ENCODE assay signal across 8 cellular contexts in genomic region chr6:16836186-16836981, GRCh38.
DNase-seq lines count a peak whose midpoint lies in the region; ATAC-seq, FAIRE-seq and TF ChIP-seq lines count a peak whose summit lies in the region.

No MANE protein-coding gene starts in this region.

- H2BK5ac ChIP-seq in neuronal stem cell (ENCODE audit: low read length) = no peak overlapping the region

- BruUV-seq in GM12878 (replicated peaks; lab: Mats Ljungman, UMichigan) = no TSS peak

- H3K27me3 ChIP-seq in GM12878 (replicated peaks in 1 of 2; ENCODE audit: control insufficient read depth in 2 of 2, insufficient read depth in 2 of 2, low read length in 1 of 2) = no peaks in the 10 kb centered on the region
- no peaks in the 10 kb centered on the region for H3K27me3 ChIP-seq in neuronal stem cell (ENCODE audit: control insufficient read depth in 3 of 3, insufficient read depth in 3 of 3, low read depth in 1 of 3, low read length in 3 of 3)

- no peak overlapping the region for H2BK15ac ChIP-seq in neuronal stem cell (ENCODE audit: low read length)

- H3K79me1 ChIP-seq in neuronal stem cell (ENCODE audit: low read depth, low read length) = no peaks in the 10 kb centered on the region

- intact Hi-C loops in GM12878 (cut with micrococcal nuclease; ENCODE audit: unreplicated experiment) = no loop called here

- WGBS in GM12878 (ENCODE audit: insufficient coverage, insufficient replicate concordance, low lambda C conversion rate, missing lambda C conversion rate) = 23% methylated on average over 8 of the region's 8 CpGs
- WGBS in neuronal stem cell (ENCODE audit: extremely low coverage in 2 of 2, insufficient read length in 2 of 2, insufficient replicate concordance in 1 of 2), 2 donors = no CpG with 5 or more reads among the region's 8 CpGs

- no peak overlapping the region for H3K4ac ChIP-seq in neuronal stem cell (ENCODE audit: low read length)

- DNase-seq in AG08395 (ENCODE audit: low spot score) (peak; percentile 31), GM12878 (ENCODE audit: low read depth, low spot score) (peak; percentile 77), neuronal stem cell (ENCODE audit: low spot score) (peak; percentile 49), SIG-M5 (lab: John Stamatoyannopoulos, UW) (no peak)
- no peak for DNase-seq in stimulated activated CD4-positive, alpha-beta T cell treated with anti-CD3 and anti-CD28 coated beads, Interleukin-1b, Interleukin-23, amount 100 ng/mL, for 48 hours
- no peak for DNase-seq in stimulated activated naive CD4-positive, alpha-beta T cell (lab: John Stamatoyannopoulos, UW)

- peak overlapping the region; percentile 57 for H3K27ac ChIP-seq in GM12878 (ENCODE audit: control insufficient read depth, insufficient read depth)
- peak overlapping the region; percentile 99 for H3K27ac ChIP-seq in neuronal stem cell (replicated peaks; ENCODE audit: low read length)

- H3K14ac ChIP-seq in neuronal stem cell (ENCODE audit: low read length) = no peak overlapping the region

- H2BK120ac ChIP-seq in neuronal stem cell (ENCODE audit: low read depth, low read length) = no peak overlapping the region

- CTCF ChIA-PET in GM12878 (lab: Yijun Ruan, JAX) = interaction anchor here (0.6 to 3.2 kb wide), 5 partner anchors 63 to 332 kb away, joined by 3 to 10 read pairs (median 3); no protein-coding TSS in a partner anchor

- H3K4me2 ChIP-seq in GM12878 (ENCODE audit: control insufficient read depth, insufficient read depth) = peak overlapping the region; percentile 81
- H3K4me2 ChIP-seq in neuronal stem cell (ENCODE audit: insufficient read depth, low read length, poor library complexity, severe bottlenecking) = no peak overlapping the region

- no peak overlapping the region for H4K8ac ChIP-seq in neuronal stem cell (ENCODE audit: low read depth, low read length)

- H3K18ac ChIP-seq in neuronal stem cell (ENCODE audit: low read length) = no peak overlapping the region

- peak; percentile 72 for FAIRE-seq in GM12878 (lab: Jason Lieb, UNC)

- H3K23ac ChIP-seq in neuronal stem cell (ENCODE audit: low read depth, low read length, poor library complexity) = no peak overlapping the region

- TF ChIP-seq POLR2A in GM12878 (IDR thresholded peaks at IDR 0.05; ENCODE audit: low read depth, low read length) = no peak

- H2AFZ ChIP-seq in GM12878 (ENCODE audit: control insufficient read depth, low read depth, low read length) (peak overlapping the region; percentile 82), neuronal stem cell (ENCODE audit: low read length) (peak overlapping the region; percentile 53)

- H3K4me3 ChIP-seq in GM12878 (peak overlapping the region; percentile 37; the same call in 1 of the 2 replicates), neuronal stem cell (ENCODE audit: low read length in 2 of 2) (no peak overlapping the region)

- TF ChIP-seq EP300 in GM12878 (IDR thresholded peaks at IDR 0.05; ENCODE audit: borderline replicate concordance in 1 of 2, control insufficient read depth in 1 of 2, low read depth in 2 of 2, low read length in 2 of 2) = peak; percentile 31 to 62; a peak in 3 of 4 replicates

- no peak for TF ChIP-seq CTCF in GM12878 (IDR thresholded peaks at IDR 0.05 in 2 of 3, conservative IDR thresholded peaks at IDR 0.05 in 1 of 3; ENCODE audit: control insufficient read depth in 2 of 3, extremely low read depth in 1 of 3, insufficient read depth in 1 of 3, low read depth in 3 of 3, low read length in 3 of 3)

- no peak overlapping the region for H4K91ac ChIP-seq in neuronal stem cell (ENCODE audit: low read depth, low read length, poor library complexity)

- SMC1A ChIA-PET in GM12878 (lab: Charles Lee; ENCODE audit: uncharacterized antibody, unreplicated experiment) = interaction anchor here (0.6 to 1.8 kb wide), 17 partner anchors 9 to 73 kb away, joined by 3 to 9 read pairs (median 3); no protein-coding TSS in a partner anchor

- ATAC-seq in GM19025 (IDR thresholded peaks at IDR 0.05; ENCODE audit: low read depth, unreplicated experiment) = peak; percentile 71
- ATAC-seq in HG03097 (IDR thresholded peaks at IDR 0.05; ENCODE audit: low FRiP score, unreplicated experiment) = peak; percentile 87
- peak; percentile 80 for ATAC-seq in GM12878

- H3K36me3 ChIP-seq in GM12878 (ENCODE audit: control insufficient read depth in 2 of 2, insufficient read depth in 2 of 2, low read length in 1 of 2) (no peaks in the 10 kb centered on the region), neuronal stem cell (replicated peaks in 1 of 2; ENCODE audit: control insufficient read depth in 2 of 2, insufficient read depth in 2 of 2, low read length in 2 of 2) (no peaks in the 10 kb centered on the region)

- no peaks in the 10 kb centered on the region for H3K79me2 ChIP-seq in GM12878 (ENCODE audit: control insufficient read depth, insufficient read depth, low read length)

- no peak overlapping the region for H2BK12ac ChIP-seq in neuronal stem cell (ENCODE audit: low read length)

- in situ Hi-C loops in GM12878 (cut with MboI) = no loop called here

- no peaks in the 10 kb centered on the region for H4K20me1 ChIP-seq in GM12878 (ENCODE audit: control insufficient read depth, insufficient read depth)

- H3K9ac ChIP-seq in GM12878 (ENCODE audit: control insufficient read depth, insufficient read depth, low read length) (peak overlapping the region; percentile 35), neuronal stem cell (ENCODE audit: low read depth, low read length, poor library complexity) (no peak overlapping the region)

- H3K9me3 ChIP-seq in GM12878 (replicated peaks; ENCODE audit: control insufficient read depth, insufficient read depth, low read length) (no peaks in the 10 kb centered on the region), neuronal stem cell (replicated peaks in 1 of 2; ENCODE audit: control insufficient read depth in 2 of 2, insufficient read depth in 1 of 2, low read depth in 1 of 2, low read length in 2 of 2) (no peaks in the 10 kb centered on the region)

- no peak for TF ChIP-seq RAD21 in GM12878 (IDR thresholded peaks at IDR 0.05; ENCODE audit: insufficient read depth, low read depth, low read length)

- RAD21 ChIA-PET in GM12878 (lab: Charles Lee; ENCODE audit: unreplicated experiment) = interaction anchor here (0.8 to 1.9 kb wide), 11 partner anchors 11 to 331 kb away, joined by 3 to 10 read pairs (median 5); no protein-coding TSS in a partner anchor

- H3K4me1 ChIP-seq in GM12878 (ENCODE audit: control insufficient read depth, insufficient read depth, low read length) = peaks cover 36% of the 10 kb centered on the region
- peaks cover 4 to 21% of the 10 kb centered on the region in 2 donors for H3K4me1 ChIP-seq in neuronal stem cell (ENCODE audit: control insufficient read depth in 2 of 2, insufficient read depth in 1 of 2, low read depth in 1 of 2, low read length in 2 of 2)

- POLR2A ChIA-PET in GM12878 (lab: Charles Lee) = interaction anchor here (0.9 to 1.0 kb wide), 2 partner anchors 16 to 19 kb away, joined by 3 to 6 read pairs; no protein-coding TSS in a partner anchor

- no peak overlapping the region for H2AK5ac ChIP-seq in neuronal stem cell (ENCODE audit: low read depth, low read length)

TF ChIP-seq in GM12878, 131 proteins besides CTCF, POLR2A, EP300 and RAD21 (continues in another document):
- TF ChIP-seq BCL11A (IDR thresholded peaks at IDR 0.05; ENCODE audit: low read depth, low read length) (peak; percentile 76), DPF2 (IDR thresholded peaks at IDR 0.05) (0 out of 2 replicates have a peak, but pooled peaks have one; percentile 40), ATF7 (IDR thresholded peaks at IDR 0.05; ENCODE audit: low read depth) (peak; percentile 60), BMI1 (IDR thresholded peaks at IDR 0.05; ENCODE audit: borderline replicate concordance) (no peak), MEF2A (IDR thresholded peaks at IDR 0.05; ENCODE audit: insufficient read depth, low read depth, low read length) (peak; percentile 94), IKZF2 (IDR thresholded peaks at IDR 0.05) (peak; percentile 55 to 65; a peak in 3 of 4 replicates), PKNOX1 (IDR thresholded peaks at IDR 0.05) (peak; percentile 81), MXI1 (IDR thresholded peaks at IDR 0.05; ENCODE audit: low read depth, low read length) (peak; percentile 27; the same call in 1 of the 2 replicates), NFXL1 (IDR thresholded peaks at IDR 0.05; ENCODE audit: borderline replicate concordance) (no peak), RCOR1 (conservative IDR thresholded peaks at IDR 0.05; ENCODE audit: low read depth, low read length) (0 out of 2 replicates have a peak, but pooled peaks have one; percentile 19), CREB1 (IDR thresholded peaks at IDR 0.05; ENCODE audit: low read depth) (no peak)
- TF ChIP-seq, protein P1, sequence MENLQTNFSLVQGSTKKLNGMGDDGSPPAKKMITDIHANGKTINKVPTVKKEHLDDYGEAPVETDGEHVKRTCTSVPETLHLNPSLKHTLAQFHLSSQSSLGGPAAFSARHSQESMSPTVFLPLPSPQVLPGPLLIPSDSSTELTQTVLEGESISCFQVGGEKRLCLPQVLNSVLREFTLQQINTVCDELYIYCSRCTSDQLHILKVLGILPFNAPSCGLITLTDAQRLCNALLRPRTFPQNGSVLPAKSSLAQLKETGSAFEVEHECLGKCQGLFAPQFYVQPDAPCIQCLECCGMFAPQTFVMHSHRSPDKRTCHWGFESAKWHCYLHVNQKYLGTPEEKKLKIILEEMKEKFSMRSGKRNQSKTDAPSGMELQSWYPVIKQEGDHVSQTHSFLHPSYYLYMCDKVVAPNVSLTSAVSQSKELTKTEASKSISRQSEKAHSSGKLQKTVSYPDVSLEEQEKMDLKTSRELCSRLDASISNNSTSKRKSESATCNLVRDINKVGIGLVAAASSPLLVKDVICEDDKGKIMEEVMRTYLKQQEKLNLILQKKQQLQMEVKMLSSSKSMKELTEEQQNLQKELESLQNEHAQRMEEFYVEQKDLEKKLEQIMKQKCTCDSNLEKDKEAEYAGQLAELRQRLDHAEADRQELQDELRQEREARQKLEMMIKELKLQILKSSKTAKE (IDR thresholded peaks at IDR 0.05; ENCODE audit: low read depth, poor library complexity, severe bottlenecking) = peak; percentile 71

Comparison
In these comparisons a context has a peak if more than half of its experiments do, and no peak if none do; other contexts are left out.
1. DNase-seq: peak in AG08395 (single experiment), GM12878 (single experiment) and neuronal stem cell (single experiment); none in stimulated activated CD4-positive, alpha-beta T cell treated with anti-CD3 and anti-CD28 coated beads, Interleukin-1b, Interleukin-23, amount 100 ng/mL, for 48 hours (single experiment), SIG-M5 (single experiment) and stimulated activated naive CD4-positive, alpha-beta T cell (0 of 6).
2. Peak in every context shown above with its lines, with median percentiles within 50 percentile points of each other: ATAC-seq.